In genomic region chr5:133054697-133055471, GRCh38 we compare ENCODE assay signal across 1 cellular context.
TF ChIP-seq lines count a peak whose summit lies in the region.

No MANE protein-coding gene starts in this region.

TF ChIP-seq in WTC11, 78 proteins besides CTCF, POLR2A, EP300 and RAD21 (continued from another document):
- TF ChIP-seq AFF4 (CRISPR knock-in tag; IDR thresholded peaks at IDR 0.05; ENCODE audit: borderline replicate concordance) (no peak), CBFB (CRISPR knock-in tag; IDR thresholded peaks at IDR 0.05; ENCODE audit: low read depth) (no peak), ZNF263 (CRISPR knock-in tag; IDR thresholded peaks at IDR 0.05; ENCODE audit: low read depth) (no peak)
